16 cellular contexts compared by ENCODE assay signal in the genomic region with DNA sequence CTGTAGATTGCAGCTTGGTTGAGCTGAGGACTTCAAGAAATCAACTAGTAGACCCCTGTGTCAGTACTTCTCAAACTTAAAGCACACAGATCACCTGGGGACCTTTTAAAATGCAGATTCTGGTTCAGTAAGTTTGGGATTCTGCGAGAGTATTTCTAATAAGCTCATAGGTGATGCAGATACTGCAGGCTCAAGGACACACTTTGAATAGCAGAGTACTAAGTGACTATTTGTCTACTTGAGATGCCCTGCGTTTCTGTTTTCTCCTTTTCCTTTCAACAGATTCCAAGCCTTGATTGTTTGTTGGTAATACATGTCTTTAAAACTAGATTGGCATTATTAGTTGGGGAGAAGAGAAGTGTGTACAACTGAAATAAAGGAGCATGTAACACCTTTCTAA. TPM values are rescaled to one million over a fixed set of nuclear protein-coding genes. Genes with fewer than 3 reads are reported as not detected.
A peak's percentile ranks its signal among the peaks of the same experiment; 100 is the strongest.
DNase-seq lines count a peak whose midpoint lies in the region; ATAC-seq and TF ChIP-seq lines count a peak whose summit lies in the region.
"Had no signal": no experiment of that assay in that cellular context is flagged by ENCODE, and none has a peak within 500 bp of the region (broad histone marks: within the 10 kb centered on the region; RNA-seq: fewer than 3 reads in every experiment).

No MANE protein-coding gene starts in this region.

- no peaks in the 10 kb centered on the region for H3K27me3 ChIP-seq in mammary epithelial cell (ENCODE audit: insufficient read depth, low read length)
- H3K27me3 ChIP-seq: heart right ventricle, MG63, right lobe of liver had no signal

- H3K4me2 ChIP-seq in mammary epithelial cell (ENCODE audit: insufficient read depth, low read depth, low read length) = peak overlapping the region; percentile 7

- H3K36me3 Mint-ChIP-seq in MCF 10A (ENCODE audit: insufficient read depth, unreplicated experiment) = peaks cover 12% of the 10 kb centered on the region
- H3K36me3 Mint-ChIP-seq in glutamatergic neuron (ENCODE audit: unreplicated experiment) = no peaks in the 10 kb centered on the region

- intact Hi-C loops in mammary epithelial cell (cut with micrococcal nuclease) = no loop called here
- intact Hi-C loops in MCF 10A (cut with micrococcal nuclease) = no loop called here

- POLR2A ChIA-PET in MCF 10A (lab: Yijun Ruan, JAX) = interaction anchor here (0.9 to 1.0 kb wide), 2 partner anchors 42 to 135 kb away, joined by 3 to 5 read pairs; a partner anchor contains a TSS

- 79% methylated on average over 2 of the region's 2 CpGs for WGBS in mammary epithelial cell (ENCODE audit: low coverage, missing lambda C conversion rate)

- peaks cover 93% of the 10 kb centered on the region for H3K79me2 ChIP-seq in mammary epithelial cell (ENCODE audit: insufficient read depth, low read length)

- no peaks in the 10 kb centered on the region for H3K4me1 ChIP-seq in mammary epithelial cell (ENCODE audit: insufficient read depth, low read length)
- H3K4me1 ChIP-seq: right lobe of liver had no signal

- no peak overlapping the region for H3K9ac ChIP-seq in mammary epithelial cell (ENCODE audit: insufficient read depth, low read length)

- H3K9me3 Mint-ChIP-seq in MCF 10A (ENCODE audit: unreplicated experiment) = no peaks in the 10 kb centered on the region
- H3K9me3 Mint-ChIP-seq in glutamatergic neuron (ENCODE audit: unreplicated experiment) = peaks cover 4% of the 10 kb centered on the region

- no peaks in the 10 kb centered on the region for H3K9me3 ChIP-seq in mammary epithelial cell (replicated peaks; ENCODE audit: insufficient read depth, low read length)
- H3K9me3 ChIP-seq: heart right ventricle, MG63, right lobe of liver had no signal

- H3K27ac ChIP-seq in mammary epithelial cell (ENCODE audit: insufficient read depth, low read depth, low read length) = no peak overlapping the region
- H3K27ac ChIP-seq: heart right ventricle, right lobe of liver, WERI-Rb-1 had no signal

- no peaks in the 10 kb centered on the region for H3K36me3 ChIP-seq in mammary epithelial cell (ENCODE audit: insufficient read depth, low read length)
- H3K36me3 ChIP-seq: heart right ventricle, right lobe of liver had no signal

- DNase-seq in mammary epithelial cell (no peak), MCF 10A (ENCODE audit: unreplicated experiment) (no peak), RPMI8226 (peak; percentile 23), glutamatergic neuron (no peak), GM19238 (ENCODE audit: insufficient read length, low spot score) (no peak)
- no peak for DNase-seq in activated CD4-positive, alpha-beta T cell treated with anti-CD3 and anti-CD28 coated beads, Interleukin-2, amount 50 U/mL, for 4 hours
- DNase-seq: heart right ventricle; MG63; NCI-H1930; NCI-H526; right lobe of liver; stimulated activated CD4-positive, alpha-beta T cell treated with anti-CD3 and anti-CD28 coated beads, Interleukin-1b, Interleukin-23, amount 100 ng/mL, for 48 hours; SW 1271; WERI-Rb-1 had no signal

- TF ChIP-seq CTCF in mammary epithelial cell (conservative IDR thresholded peaks at IDR 0.05 in 1 of 2, IDR thresholded peaks at IDR 0.05 in 1 of 2; ENCODE audit: extremely low read depth in 1 of 2, insufficient read depth in 1 of 2, low read depth in 1 of 2, low read length in 2 of 2) = no peak
- no peak for TF ChIP-seq CTCF in MCF 10A (IDR thresholded peaks at IDR 0.05; ENCODE audit: unreplicated experiment)
- no peak for TF ChIP-seq CTCF in glutamatergic neuron (IDR thresholded peaks at IDR 0.05; ENCODE audit: partially characterized antibody, unreplicated experiment)

- H3K4me1 Mint-ChIP-seq in MCF 10A (ENCODE audit: insufficient read depth, unreplicated experiment) (peaks cover 24% of the 10 kb centered on the region), glutamatergic neuron (ENCODE audit: low read depth, unreplicated experiment) (peaks cover 34% of the 10 kb centered on the region)

- H3K27me3 Mint-ChIP-seq in MCF 10A (ENCODE audit: insufficient read depth, unreplicated experiment) (no peaks in the 10 kb centered on the region), glutamatergic neuron (ENCODE audit: unreplicated experiment) (peaks cover 2% of the 10 kb centered on the region)

- H3K27ac Mint-ChIP-seq in MCF 10A (ENCODE audit: low read depth, unreplicated experiment) (no peak overlapping the region), glutamatergic neuron (ENCODE audit: unreplicated experiment) (no peak overlapping the region)

- H3K4me3 ChIP-seq in mammary epithelial cell (replicated peaks in 1 of 3; ENCODE audit: insufficient read depth in 1 of 3, low read depth in 2 of 3, low read length in 3 of 3) = no peak overlapping the region
- H3K4me3 ChIP-seq: heart right ventricle, MG63, right lobe of liver had no signal

- BruUV-seq in mammary epithelial cell (replicated peaks; lab: Mats Ljungman, UMichigan) = no TSS peak
- no TSS peak for BruUV-seq in MCF 10A (replicated peaks; lab: Mats Ljungman, UMichigan)

- no peaks in the 10 kb centered on the region for H4K20me1 ChIP-seq in mammary epithelial cell (ENCODE audit: insufficient read depth, low read length)

- dilution Hi-C loops in mammary epithelial cell (cut with HindIII; ENCODE audit: low sequenced_read_pairs) = no loop called here

- no peak for ATAC-seq in HG03565 (IDR thresholded peaks at IDR 0.05; ENCODE audit: unreplicated experiment)
- ATAC-seq in GM18519 (IDR thresholded peaks at IDR 0.05; ENCODE audit: low FRiP score, unreplicated experiment) = no peak
- ATAC-seq: heart right ventricle, right lobe of liver had no signal

- no peak overlapping the region for H2AFZ ChIP-seq in mammary epithelial cell (ENCODE audit: low read depth, low read length)

- in situ Hi-C loops in mammary epithelial cell (cut with MboI; ENCODE audit: low sequenced_read_pairs in 2 of 2) = no loop called here

- CTCF ChIA-PET in mammary epithelial cell (lab: Charles Lee; ENCODE audit: low non-redundant PET) = no interaction called here
- CTCF ChIA-PET in MCF 10A (lab: Yijun Ruan, JAX) = interaction anchor here (0.9 kb wide), 1 partner anchor 57 kb away, joined by 4 read pairs; no protein-coding TSS in a partner anchor

- no peak overlapping the region for H3K4me3 Mint-ChIP-seq in MCF 10A (ENCODE audit: unreplicated experiment)
- H3K4me3 Mint-ChIP-seq in glutamatergic neuron (ENCODE audit: unreplicated experiment) = peak overlapping the region; percentile 72

RNA-seq across cellular contexts. Expression of a gene that starts 6.7 kb away (rescaled TPM):
- total RNA-seq in mammary epithelial cell (10 to 100 TPM; 46.8 to 64.0 TPM), MCF 10A (2022) (40.5 and 49.5 TPM in 2 replicates), glutamatergic neuron (ENCODE audit: unreplicated experiment) (228 TPM)
- polyA plus RNA-seq in mammary epithelial cell = 15.2 TPM
- 93.5 TPM for polyA minus RNA-seq in mammary epithelial cell

RNA-seq across cellular contexts. Expression of a gene that starts 42.7 kb away (rescaled TPM):
- total RNA-seq in mammary epithelial cell (10 to 100 TPM; 14.7 to 19.6 TPM), MCF 10A (2022) (2.9 and 5.5 TPM in 2 replicates), glutamatergic neuron (ENCODE audit: unreplicated experiment) (12.7 TPM)
- polyA plus RNA-seq in mammary epithelial cell = 14.1 TPM
- polyA minus RNA-seq in mammary epithelial cell = 0.72 TPM
